14 cellular contexts compared by ENCODE assay signal in the genomic region with DNA sequence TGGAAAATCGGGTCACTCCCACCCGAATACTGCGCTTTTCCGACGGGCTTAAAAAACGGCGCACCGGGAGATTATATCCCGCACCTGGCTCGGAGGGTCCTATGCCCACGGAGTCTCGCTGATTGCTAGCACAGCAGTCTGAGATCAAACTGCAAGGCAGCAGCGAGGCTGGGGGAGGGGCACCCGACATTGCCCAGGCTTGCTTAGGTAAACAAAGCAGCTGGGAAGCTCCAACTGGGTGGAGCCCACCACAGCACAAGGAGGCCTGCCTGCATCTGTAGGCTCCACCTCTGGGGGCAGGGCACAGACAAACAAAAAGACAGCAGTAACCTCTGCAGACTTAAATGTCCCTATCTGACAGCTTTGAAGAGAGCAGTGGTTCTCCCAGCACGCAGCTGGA. TPM values are rescaled to one million over a fixed set of nuclear protein-coding genes. Genes with fewer than 3 reads are reported as not detected.
DNase-seq lines count a peak whose midpoint lies in the region; ATAC-seq, FAIRE-seq and TF ChIP-seq lines count a peak whose summit lies in the region.
"Not testable (repeated sequence)": the region's sequence is repeated elsewhere in the genome, so short reads cannot be mapped to it uniquely, and the experiment has no call there.
"Had no signal": no experiment of that assay in that cellular context is flagged by ENCODE, and none has a peak within 500 bp of the region (broad histone marks: within the 10 kb centered on the region; RNA-seq: fewer than 3 reads in every experiment).

No MANE protein-coding gene starts in this region.

- H3K79me2 ChIP-seq in HepG2 (ENCODE audit: insufficient read depth, low read length), result not testable (repeated sequence)

- ATAC-seq in HepG2, result not testable (repeated sequence)

- H3K4me2 ChIP-seq in HepG2 (ENCODE audit: low read depth, low read length), result not testable (repeated sequence)

- not testable (repeated sequence) for H2AFZ ChIP-seq in HepG2 (ENCODE audit: low read length)

- DNase-seq in HepG2 (ENCODE audit: low spot score), result not testable (repeated sequence)

- POLR2A ChIA-PET in HEK293 (lab: Yijun Ruan, JAX); HepG2 (lab: Yijun Ruan, JAX): not testable (repeated sequence)

- not testable (repeated sequence) for H3K4me3 ChIP-seq in HEK293 (ENCODE audit: low read depth, low read length); HepG2 (replicated peaks in 1 of 3; ENCODE audit: insufficient read depth in 1 of 3, low read depth in 2 of 3, low read length in 3 of 3)

- H3K27me3 ChIP-seq in HepG2 (ENCODE audit: control insufficient read depth in 1 of 2, insufficient read depth in 2 of 2, low read length in 2 of 2), result not testable (repeated sequence)

- TF ChIP-seq POLR2A in HepG2 (IDR thresholded peaks at IDR 0.05; ENCODE audit: insufficient read depth in 1 of 2, low read depth in 2 of 2, low read length in 2 of 2), result not testable (repeated sequence)

- H4K20me1 ChIP-seq in HepG2 (ENCODE audit: insufficient read depth, low read length), result not testable (repeated sequence)

- H3K9ac ChIP-seq in HepG2 (ENCODE audit: insufficient read depth, low read depth, low read length), result not testable (repeated sequence)

- 39% methylated on average over 13 of the region's 15 CpGs for WGBS in HepG2 (ENCODE audit: low lambda C conversion rate)

- H3K27ac ChIP-seq in HEK293 (ENCODE audit: extremely low read depth, low read depth, low read length); HepG2 (ENCODE audit: extremely low read length, insufficient read depth, low read length): not testable (repeated sequence)

- CTCF ChIA-PET in HEK293 (lab: Yijun Ruan, JAX); HepG2 (lab: Yijun Ruan, JAX; ENCODE audit: low intra/inter-chr PET ratio, low total read pairs): not testable (repeated sequence)

- not testable (repeated sequence) for H3K9me3 ChIP-seq in HEK293 (ENCODE audit: control insufficient read depth, insufficient read depth, low read depth, low read length); HepG2 (ENCODE audit: low read length)

- BruUV-seq in HepG2 (replicated peaks; lab: Mats Ljungman, UMichigan), result not testable (repeated sequence)

- TF ChIP-seq RAD21 in HepG2 (CRISPR knock-in tag; IDR thresholded peaks at IDR 0.05), result not testable (repeated sequence)

- in situ Hi-C loops in HepG2 (cut with HindIII; ENCODE audit: extremely low pct_ligation_motif_present, low pct_unique_long_range_greater_than_20kb), result not testable (repeated sequence)

- not testable (repeated sequence) for H3K36me3 ChIP-seq in HEK293 (ENCODE audit: control insufficient read depth in 2 of 2, insufficient read depth in 1 of 2, low read length in 2 of 2); HepG2 (replicated peaks in 1 of 2; ENCODE audit: control insufficient read depth in 1 of 2, insufficient read depth in 2 of 2, low read length in 2 of 2)

- not testable (repeated sequence) for FAIRE-seq in HepG2 (lab: Jason Lieb, UNC)

- TF ChIP-seq EP300 in HepG2 (IDR thresholded peaks at IDR 0.05; ENCODE audit: low read depth in 2 of 2, low read length in 2 of 2); HepG2 (CRISPR knock-in tag; IDR thresholded peaks at IDR 0.05; ENCODE audit: borderline replicate concordance): not testable (repeated sequence)

- intact Hi-C loops in HepG2 (cut with micrococcal nuclease; ENCODE audit: unreplicated experiment), result not testable (repeated sequence)

- not testable (repeated sequence) for TF ChIP-seq CTCF in HEK293 (tag by site-specific recombination; IDR thresholded peaks at IDR 0.05); HepG2 (CRISPR knock-in tag; IDR thresholded peaks at IDR 0.05)

- not testable (repeated sequence) for H3K4me1 ChIP-seq in HEK293 (ENCODE audit: control insufficient read depth, insufficient read depth, low read length); HepG2 (ENCODE audit: insufficient read depth, low read length)

TF ChIP-seq in HEK293, 187 proteins besides CTCF, POLR2A, EP300 and RAD21:
- 0 out of 2 replicates have a peak, but pooled peaks have one; percentile 15 for TF ChIP-seq KLF1 (tag by site-specific recombination; IDR thresholded peaks at IDR 0.05)

TF ChIP-seq in HepG2, 621 proteins besides CTCF, POLR2A, EP300 and RAD21:
- peak; percentile 24; the same call in 1 of the 2 replicates for TF ChIP-seq ARID5B (CRISPR knock-in tag; IDR thresholded peaks at IDR 0.05)
- 0 out of 2 replicates have a peak, but pooled peaks have one; percentile 12 for TF ChIP-seq SALL1 (CRISPR knock-in tag; IDR thresholded peaks at IDR 0.05)
- TF ChIP-seq, protein P1, sequence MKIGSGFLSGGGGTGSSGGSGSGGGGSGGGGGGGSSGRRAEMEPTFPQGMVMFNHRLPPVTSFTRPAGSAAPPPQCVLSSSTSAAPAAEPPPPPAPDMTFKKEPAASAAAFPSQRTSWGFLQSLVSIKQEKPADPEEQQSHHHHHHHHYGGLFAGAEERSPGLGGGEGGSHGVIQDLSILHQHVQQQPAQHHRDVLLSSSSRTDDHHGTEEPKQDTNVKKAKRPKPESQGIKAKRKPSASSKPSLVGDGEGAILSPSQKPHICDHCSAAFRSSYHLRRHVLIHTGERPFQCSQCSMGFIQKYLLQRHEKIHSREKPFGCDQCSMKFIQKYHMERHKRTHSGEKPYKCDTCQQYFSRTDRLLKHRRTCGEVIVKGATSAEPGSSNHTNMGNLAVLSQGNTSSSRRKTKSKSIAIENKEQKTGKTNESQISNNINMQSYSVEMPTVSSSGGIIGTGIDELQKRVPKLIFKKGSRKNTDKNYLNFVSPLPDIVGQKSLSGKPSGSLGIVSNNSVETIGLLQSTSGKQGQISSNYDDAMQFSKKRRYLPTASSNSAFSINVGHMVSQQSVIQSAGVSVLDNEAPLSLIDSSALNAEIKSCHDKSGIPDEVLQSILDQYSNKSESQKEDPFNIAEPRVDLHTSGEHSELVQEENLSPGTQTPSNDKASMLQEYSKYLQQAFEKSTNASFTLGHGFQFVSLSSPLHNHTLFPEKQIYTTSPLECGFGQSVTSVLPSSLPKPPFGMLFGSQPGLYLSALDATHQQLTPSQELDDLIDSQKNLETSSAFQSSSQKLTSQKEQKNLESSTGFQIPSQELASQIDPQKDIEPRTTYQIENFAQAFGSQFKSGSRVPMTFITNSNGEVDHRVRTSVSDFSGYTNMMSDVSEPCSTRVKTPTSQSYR (CRISPR knock-in tag; IDR thresholded peaks at IDR 0.05; ENCODE audit: borderline replicate concordance), result peak; percentile 89
- TF ChIP-seq FOXA3 (CRISPR knock-in tag; IDR thresholded peaks at IDR 0.05), result peak; percentile 64
- TF ChIP-seq FOXA1 (IDR thresholded peaks at IDR 0.05), result not testable (repeated sequence)
- peak; percentile 79 for TF ChIP-seq FOXA1 (CRISPR knock-in tag; IDR thresholded peaks at IDR 0.05)

RNA-seq across cellular contexts. Expression of gene OTP, which starts 29.6 kb away (rescaled TPM):
- total RNA-seq in HepG2 (2016; rRNA removed; fragmentation: Illumina TruSeq; extraction: Trizol), result not detected in 2 replicates
- total RNA-seq in HepG2 (2016; cell fraction: cytosol; rRNA removed; fragmentation: Illumina TruSeq; extraction: Trizol; ENCODE audit: low read depth), result not detected in 2 replicates
- total RNA-seq in HepG2 (2016; cell fraction: insoluble cytoplasmic fraction; rRNA removed; fragmentation: Illumina TruSeq; extraction: Trizol), result not detected in 2 replicates
- not detected in 2 replicates for total RNA-seq in HepG2 (2016; cell fraction: membrane; rRNA removed; fragmentation: Illumina TruSeq; extraction: Trizol)
- not detected in 2 replicates for total RNA-seq in HepG2 (2016; cell fraction: nucleus; rRNA removed; fragmentation: Illumina TruSeq; extraction: Trizol)
- polyA plus RNA-seq in HepG2 (2011; rRNA removed), result not detected in 2 replicates
- polyA plus RNA-seq in HepG2 (2011; cell fraction: cytosol; rRNA removed), result not detected in 2 replicates
- polyA plus RNA-seq in HepG2 (2011; cell fraction: nucleus; rRNA removed), result not detected in 2 replicates
- polyA plus RNA-seq in HepG2 (2012), result not detected in 2 replicates
- polyA plus RNA-seq in HepG2 (2016; cell fraction: cytosol; fragmentation: Illumina TruSeq; extraction: Trizol; ENCODE audit: low read depth), result not detected in 2 replicates
- polyA plus RNA-seq in HepG2 (2016; cell fraction: insoluble cytoplasmic fraction; fragmentation: Illumina TruSeq; extraction: Trizol; ENCODE audit: low read depth), result not detected in 2 replicates
- polyA plus RNA-seq in HepG2 (2016; cell fraction: membrane; fragmentation: Illumina TruSeq; extraction: Trizol; ENCODE audit: low read depth), result not detected in 2 replicates
- not detected in 2 replicates for polyA plus RNA-seq in HepG2 (2016; cell fraction: nucleus; fragmentation: Illumina TruSeq; extraction: Trizol; ENCODE audit: insufficient read depth, low read depth)
- not detected in 2 replicates for polyA minus RNA-seq in HepG2 (2011; rRNA and poly(A)+ RNA removed; ENCODE audit: low replicate concordance)
- not detected in 2 replicates for polyA minus RNA-seq in HepG2 (2011; cell fraction: cytosol; rRNA and poly(A)+ RNA removed)
- not detected in 2 replicates for polyA minus RNA-seq in HepG2 (2011; cell fraction: nucleus; rRNA and poly(A)+ RNA removed)
- total RNA-seq: A172; A673; B cell; CD4-positive, alpha-beta memory T cell; CD4-positive, alpha-beta T cell; CD4-positive, CD25-positive, alpha-beta regulatory T cell; CD8-positive, alpha-beta memory T cell; CD8-positive, alpha-beta T cell; Daoy had no signal
- polyA plus RNA-seq: AG04450; BJ; CD14-positive monocyte; CD4-positive, alpha-beta memory T cell; CD4-positive, CD25-positive, alpha-beta regulatory T cell; CD8-positive, alpha-beta memory T cell had no signal
